Comparison of ENCODE assay signal across 8 cellular contexts in genomic region chr6:38639498-38640215, GRCh38. TPM values are rescaled to one million over a fixed set of nuclear protein-coding genes. Genes with fewer than 3 reads are reported as not detected.
DNase-seq lines count a peak whose midpoint lies in the region; ATAC-seq and TF ChIP-seq lines count a peak whose summit lies in the region.

Gene BTBD9, minus strand, starts transcription at chr6:38639929.

- no peaks in the 10 kb centered on the region for H3K79me2 ChIP-seq in DND-41 (ENCODE audit: insufficient read depth, low read length)

- no peak for TF ChIP-seq CTCF in DND-41 (IDR thresholded peaks at IDR 0.05; ENCODE audit: borderline replicate concordance, extremely low read depth, low read length, poor library complexity, severe bottlenecking)

- H3K36me3 ChIP-seq in DND-41 (ENCODE audit: insufficient read depth, low read length) (no peaks in the 10 kb centered on the region), neuron (ENCODE audit: insufficient read depth, low read length) (no peaks in the 10 kb centered on the region), subcutaneous abdominal adipose tissue (ENCODE audit: control insufficient read depth in 5 of 5, insufficient read depth in 5 of 5, low read length in 5 of 5) (no peaks in the 10 kb centered on the region)

- no peaks in the 10 kb centered on the region for H4K20me1 ChIP-seq in DND-41 (ENCODE audit: insufficient read depth, low read length)

- H3K27me3 ChIP-seq in DND-41 (ENCODE audit: insufficient read depth, low read length, poor library complexity) (peaks cover 6% of the 10 kb centered on the region), neuron (ENCODE audit: insufficient read depth, low read length) (no peaks in the 10 kb centered on the region), subcutaneous abdominal adipose tissue (ENCODE audit: control insufficient read depth in 5 of 5, insufficient read depth in 4 of 5, low read length in 5 of 5) (no peaks in the 10 kb centered on the region)

- no peaks in the 10 kb centered on the region for H3K9me3 ChIP-seq in DND-41 (ENCODE audit: insufficient read depth, low read length, severe bottlenecking)
- no peaks in the 10 kb centered on the region for H3K9me3 ChIP-seq in neuron (ENCODE audit: low read length)
- no peaks in the 10 kb centered on the region for H3K9me3 ChIP-seq in subcutaneous abdominal adipose tissue (ENCODE audit: control insufficient read depth in 5 of 5, low read length in 5 of 5)

- H3K27ac ChIP-seq in DND-41 (ENCODE audit: low read length) (peak within 1 kb of the TSS; percentile 55), subcutaneous abdominal adipose tissue (ENCODE audit: low read depth, low read length) (peak within 1 kb of the TSS; percentile 86)

- DNase-seq in DND-41 (peak; percentile 80), SHP77 (lab: John Stamatoyannopoulos, UW) (peak; percentile 57 to 79), activated gamma-delta T cell treated with Interleukin-2 at 50 U/mL for 16 hours (peak; percentile 78), foreskin melanocyte (peak; percentile 79)
- DNase-seq in Jurkat, Clone E6-1 (ENCODE audit: low read depth, low spot score), result peak; percentile 70

- peak within 1 kb of the TSS; percentile 66 for H3K9ac ChIP-seq in DND-41 (ENCODE audit: low read depth, low read length)
- peak within 1 kb of the TSS; percentile 82 to 96 (median 92) for H3K9ac ChIP-seq in subcutaneous abdominal adipose tissue (ENCODE audit: low read length in 5 of 5)

- peak within 1 kb of the TSS; percentile 60 to 94 for H3K4me3 ChIP-seq in DND-41 (ENCODE audit: low read depth in 1 of 2, low read length in 2 of 2)
- H3K4me3 ChIP-seq in Jurkat, Clone E6-1 (ENCODE audit: low read length), result peak within 1 kb of the TSS; percentile 88
- H3K4me3 ChIP-seq in neuron (ENCODE audit: low read length), result peak within 1 kb of the TSS; percentile 69
- peak within 1 kb of the TSS; percentile 77 to 98 (median 96) for H3K4me3 ChIP-seq in subcutaneous abdominal adipose tissue (ENCODE audit: low read depth in 1 of 5, low read length in 5 of 5)

- H3K4me2 ChIP-seq in DND-41 (ENCODE audit: insufficient read depth, low read length), result peak within 1 kb of the TSS; percentile 77

- H2AFZ ChIP-seq in DND-41 (ENCODE audit: low read depth, low read length) (peak within 1 kb of the TSS; percentile 97), neuron (ENCODE audit: low read depth, low read length) (peak within 1 kb of the TSS; percentile 64)

- ATAC-seq in DND-41 (ENCODE audit: insufficient read depth, low read depth) (peak; percentile 86), GM21619 (IDR thresholded peaks at IDR 0.05; ENCODE audit: unreplicated experiment) (peak; percentile 73)

- H3K4me1 ChIP-seq in DND-41 (ENCODE audit: insufficient read depth, low read length), result peaks cover 27% of the 10 kb centered on the region
- peaks cover 20% of the 10 kb centered on the region for H3K4me1 ChIP-seq in neuron (ENCODE audit: insufficient read depth, low read length)
- H3K4me1 ChIP-seq in subcutaneous abdominal adipose tissue (ENCODE audit: control insufficient read depth in 5 of 5, insufficient read depth in 5 of 5, low read length in 5 of 5), result peaks cover 10 to 30% (median 22%) of the 10 kb centered on the region in 5 donors

RNA-seq across cellular contexts. Expression of gene BTBD9, which starts in this region (rescaled TPM):
- polyA plus RNA-seq in Jurkat, Clone E6-1 (2012; ENCODE audit: insufficient read depth, insufficient read length), result 2.6 TPM

Comparison
In these comparisons a context has a peak if more than half of its experiments do, and no peak if none do; other contexts are left out.
1. Peak in every context shown above with its lines: DNase-seq, ATAC-seq, H3K4me3 ChIP-seq and H3K27ac ChIP-seq.